1 cellular context compared by ENCODE assay signal in genomic region chr11:113549611-113550061, GRCh38.
TF ChIP-seq lines count a peak whose summit lies in the region.

No MANE protein-coding gene starts in this region.

TF ChIP-seq in HepG2, 621 proteins besides CTCF, POLR2A, EP300 and RAD21 (continued from another document):
- TF ChIP-seq ADNP (CRISPR knock-in tag; IDR thresholded peaks at IDR 0.05) = no peak
- TF ChIP-seq ZKSCAN1 (IDR thresholded peaks at IDR 0.05; ENCODE audit: low read length) = no peak
- no peak for TF ChIP-seq ZBTB3 (CRISPR knock-in tag; IDR thresholded peaks at IDR 0.05; ENCODE audit: borderline replicate concordance, low read depth)
